ENCODE assay signal across 12 cellular contexts in genomic region chr6:21111399-21111725, GRCh38.
DNase-seq lines count a peak whose midpoint lies in the region.
"Had no signal": no experiment of that assay in that cellular context is flagged by ENCODE, and none has a peak within 500 bp of the region (broad histone marks: within the 10 kb centered on the region; RNA-seq: fewer than 3 reads in every experiment).

No MANE protein-coding gene starts in this region.

- peak; percentile 73 for DNase-seq in DMS53 (lab: John Stamatoyannopoulos, UW)
- peak; percentile 13 for DNase-seq in LoVo (ENCODE audit: low spot score)
- peak; percentile 40 for DNase-seq in SHP77 treated with DMSO at 0.1 percent for 48 hours (lab: John Stamatoyannopoulos, UW)
- peak; percentile 32 for DNase-seq in left kidney (ENCODE audit: low read depth, low spot score)
- DNase-seq in activated gamma-delta T cell treated with Interleukin-2 at 50 U/mL for 16 hours = no peak
- DNase-seq in epidermal melanocyte (ENCODE audit: insufficient read length, low spot score) = no peak
- DNase-seq in retina = no peak
- no peak for DNase-seq in NCI-H2171 (lab: John Stamatoyannopoulos, UW)
- DNase-seq: activated CD8-positive, alpha-beta memory T cell treated with anti-CD3 and anti-CD28 coated beads, Interleukin-2, amount 50 U/mL, for 48 hours; cortex of kidney; naive B cell; SJCRH30 had no signal

Comparison
In these comparisons a context has a peak if more than half of its experiments do, and no peak if none do; other contexts are left out.
1. DNase-seq: peak in DMS53 (single experiment), LoVo (single experiment), SHP77 treated with DMSO at 0.1 percent for 48 hours (single experiment) and left kidney (single experiment); none in activated gamma-delta T cell treated with Interleukin-2 at 50 U/mL for 16 hours (single experiment), epidermal melanocyte (single experiment), retina (single experiment) and NCI-H2171 (single experiment).